8 cellular contexts compared by ENCODE assay signal in genomic region chr15:58749532-58750337, GRCh38. TPM values are rescaled to one million over a fixed set of nuclear protein-coding genes. Genes with fewer than 3 reads are reported as not detected.
DNase-seq lines count a peak whose midpoint lies in the region; ATAC-seq and TF ChIP-seq lines count a peak whose summit lies in the region.

Gene ADAM10 (minus strand): TSS chr15:58749707. CDS start chr15:58749534, 173 bp downstream.

- no peak for TF ChIP-seq CTCF in GM13976 (IDR thresholded peaks at IDR 0.05; ENCODE audit: borderline replicate concordance, control extremely low read depth, extremely low read depth, insufficient read depth, missing control alignments)
- no peak for TF ChIP-seq CTCF in left ventricle myocardium inferior (IDR thresholded peaks at IDR 0.05; ENCODE audit: borderline replicate concordance)
- TF ChIP-seq CTCF in prostate gland (IDR thresholded peaks at IDR 0.05): peak in 2 of 4 experiments; percentile 13 to 14

- ATAC-seq in HG02870 (IDR thresholded peaks at IDR 0.05; ENCODE audit: unreplicated experiment): peak; percentile 87

- peaks cover 11% of the 10 kb centered on the region for H3K36me3 Mint-ChIP-seq in T-helper 1 cell treated with Interleukin-12 subunit alpha and Interleukin-12 subunit beta and Interleukin-4 antibody, amounts not matched to agents 30 μg/mL and 1 μg/mL, for 36 hours (ENCODE audit: low read depth)

- peaks cover 5% of the 10 kb centered on the region for H3K27me3 Mint-ChIP-seq in T-helper 1 cell treated with Interleukin-12 subunit alpha and Interleukin-12 subunit beta and Interleukin-4 antibody, amounts not matched to agents 30 μg/mL and 1 μg/mL, for 36 hours (ENCODE audit: low read depth)

- H3K36me3 ChIP-seq in left ventricle myocardium inferior: no peaks in the 10 kb centered on the region
- H3K36me3 ChIP-seq in prostate gland: no peaks in the 10 kb centered on the region
- no peaks in the 10 kb centered on the region for H3K36me3 ChIP-seq in urinary bladder (ENCODE audit: insufficient read depth)

- peak within 1 kb of the TSS; percentile 96 for H3K27ac Mint-ChIP-seq in T-helper 1 cell treated with Interleukin-12 subunit alpha and Interleukin-12 subunit beta and Interleukin-4 antibody, amounts not matched to agents 30 μg/mL and 1 μg/mL, for 36 hours

- H3K4me1 Mint-ChIP-seq in T-helper 1 cell treated with Interleukin-12 subunit alpha and Interleukin-12 subunit beta and Interleukin-4 antibody, amounts not matched to agents 30 μg/mL and 1 μg/mL, for 36 hours (ENCODE audit: low read depth): peaks cover 27% of the 10 kb centered on the region

- in situ Hi-C loops in GM13976 (cut with MboI; ENCODE audit: low sequenced_read_pairs, unreplicated experiment): loop anchor here (25.0 kb wide), 1 partner anchor 512 kb away; no protein-coding TSS in a partner anchor

- H3K4me1 ChIP-seq in left ventricle myocardium inferior (peaks cover 50% of the 10 kb centered on the region), prostate gland (replicated peaks) (no peaks in the 10 kb centered on the region), urinary bladder (ENCODE audit: insufficient read depth) (no peaks in the 10 kb centered on the region)

- H3K9me3 ChIP-seq in left ventricle myocardium inferior (replicated peaks) (no peaks in the 10 kb centered on the region), prostate gland (no peaks in the 10 kb centered on the region)

- TF ChIP-seq POLR2A in prostate gland (IDR thresholded peaks at IDR 0.05): peak; percentile 93

- H3K9me3 Mint-ChIP-seq in T-helper 1 cell treated with Interleukin-12 subunit alpha and Interleukin-12 subunit beta and Interleukin-4 antibody, amounts not matched to agents 30 μg/mL and 1 μg/mL, for 36 hours: no peaks in the 10 kb centered on the region

- under 1% methylated on average over 52 of the region's 62 CpGs for whole genome bisulfite sequencing in prostate gland
- WGBS in urinary bladder: under 1% methylated on average over 62 of the region's 62 CpGs

- H3K4me3 ChIP-seq in left ventricle myocardium inferior (peak within 1 kb of the TSS; percentile 89), prostate gland (peak within 1 kb of the TSS; percentile 94), urinary bladder (ENCODE audit: low read depth, low read length) (peak within 1 kb of the TSS; percentile 91)

- H3K27ac ChIP-seq in left ventricle myocardium inferior (replicated peaks) (peak within 1 kb of the TSS; percentile 98), prostate gland (peak within 1 kb of the TSS; percentile 98 to 99), urinary bladder (ENCODE audit: low read depth) (peak within 1 kb of the TSS; percentile 96)

- H3K27me3 ChIP-seq in left ventricle myocardium inferior (ENCODE audit: low read depth): no peaks in the 10 kb centered on the region
- H3K27me3 ChIP-seq in prostate gland (replicated peaks; ENCODE audit: insufficient read depth): no peaks in the 10 kb centered on the region

- H3K4me3 Mint-ChIP-seq in T-helper 1 cell treated with Interleukin-12 subunit alpha and Interleukin-12 subunit beta and Interleukin-4 antibody, amounts not matched to agents 30 μg/mL and 1 μg/mL, for 36 hours: peak within 1 kb of the TSS; percentile 97

- intact Hi-C loops in left ventricle myocardium inferior (cut with micrococcal nuclease): loop anchor here (10.0 kb wide), 1 partner anchor 65 kb away; no protein-coding TSS in a partner anchor
- intact Hi-C loops in prostate gland (cut with DNase I): loop anchor here (2.0 to 5.0 kb wide), 2 partner anchors 21 to 417 kb away; partner anchors contain the start of gene MINDY2

- DNase-seq in GM13976 (ENCODE audit: low spot score) (peak; percentile 99), NCI-H1694 (lab: John Stamatoyannopoulos, UW) (peak; percentile 97), amniotic stem cell (lab: John Stamatoyannopoulos, UW) (peak; percentile 99), left ventricle myocardium inferior (peak; percentile 99), prostate gland (ENCODE audit: low spot score) (peak; percentile 99)

RNA-seq across cellular contexts. Expression of gene ADAM10, which starts in this region (rescaled TPM):
- 74.0 TPM for total RNA-seq in left ventricle myocardium inferior
- 10 to 100 TPM; 74.4 to 95.0 TPM for total RNA-seq in prostate gland
- total RNA-seq in urinary bladder: 207 TPM
- 45.6 TPM for polyA plus RNA-seq in urinary bladder

Comparison
In these comparisons a context has a peak if more than half of its experiments do, and no peak if none do; other contexts are left out.
1. Peak in every context shown above with its lines: DNase-seq, ATAC-seq, H3K4me3 ChIP-seq and H3K27ac ChIP-seq.